13 cellular contexts compared by ENCODE assay signal in the genomic region with DNA sequence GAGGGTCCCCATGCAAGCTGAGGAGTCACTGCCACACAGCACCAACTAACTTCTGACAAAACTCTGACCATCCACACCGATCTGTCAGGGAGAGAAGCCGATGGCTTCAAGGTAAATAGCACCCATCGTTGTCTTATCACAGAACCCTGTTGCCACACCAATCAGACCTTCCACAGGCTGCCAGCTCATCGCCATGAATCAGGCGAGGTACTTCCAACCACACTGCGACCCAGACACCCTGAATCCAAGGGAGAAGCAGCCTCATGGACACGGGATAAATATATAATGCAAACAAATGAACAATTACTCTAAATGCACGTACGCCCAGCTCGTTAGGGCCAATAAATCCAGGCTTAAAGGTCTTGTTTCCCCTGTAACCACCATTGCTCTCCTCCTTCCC. TPM values are rescaled to one million over a fixed set of nuclear protein-coding genes. Genes with fewer than 3 reads are reported as not detected.
DNase-seq lines count a peak whose midpoint lies in the region; ATAC-seq and TF ChIP-seq lines count a peak whose summit lies in the region.
"Had no signal": no experiment of that assay in that cellular context is flagged by ENCODE, and none has a peak within 500 bp of the region (broad histone marks: within the 10 kb centered on the region; RNA-seq: fewer than 3 reads in every experiment).

No MANE protein-coding gene starts in this region.

- peaks cover 98% of the 10 kb centered on the region for H3K4me1 Mint-ChIP-seq in activated T-cell treated with anti-CD3 and anti-CD28 coated beads, Interleukin-2, amount 50 U/mL, for 72 hours (ENCODE audit: low read depth)
- H3K4me1 Mint-ChIP-seq in activated T-cell treated with anti-CD3 and anti-CD28 coated beads, Interleukin-2, amount 50 U/mL, for 4 hours (ENCODE audit: low read depth) = peaks cover 91% of the 10 kb centered on the region
- H3K4me1 Mint-ChIP-seq in central memory CD8-positive, alpha-beta T cell = peaks cover 77% of the 10 kb centered on the region
- H3K4me1 Mint-ChIP-seq in activated CD8-positive, alpha-beta memory T cell treated with anti-CD3 and anti-CD28 coated beads, Interleukin-2, amount 10 ng/mL, durations not matched to agents 7 days and 5 days = peaks cover 78% of the 10 kb centered on the region

- no peak overlapping the region for H3K4me3 ChIP-seq in sigmoid colon
- H3K4me3 ChIP-seq in MG63 = no peak overlapping the region

- intact Hi-C loops in sigmoid colon (cut with DNase I) = no loop called here

- WGBS in sigmoid colon, 2 donors = 20 to 66% methylated on average over 10 of the region's 10 CpGs

- H3K4me3 Mint-ChIP-seq in activated T-cell treated with anti-CD3 and anti-CD28 coated beads, Interleukin-2, amount 50 U/mL, for 72 hours = no peak overlapping the region
- H3K4me3 Mint-ChIP-seq in activated T-cell treated with anti-CD3 and anti-CD28 coated beads, Interleukin-2, amount 50 U/mL, for 4 hours = no peak overlapping the region
- H3K4me3 Mint-ChIP-seq in central memory CD8-positive, alpha-beta T cell = peak overlapping the region; percentile 31
- H3K4me3 Mint-ChIP-seq in activated CD8-positive, alpha-beta memory T cell treated with anti-CD3 and anti-CD28 coated beads, Interleukin-2, amount 10 ng/mL, durations not matched to agents 7 days and 5 days = no peak overlapping the region
- H3K4me3 Mint-ChIP-seq: activated CD4-positive, alpha-beta T cell treated with anti-CD3 and anti-CD28 coated beads for 36 hours; memory B cell had no signal

- H3K27me3 ChIP-seq in sigmoid colon (no peaks in the 10 kb centered on the region), MG63 (no peaks in the 10 kb centered on the region)

- no peaks in the 10 kb centered on the region for H3K36me3 Mint-ChIP-seq in activated T-cell treated with anti-CD3 and anti-CD28 coated beads, Interleukin-2, amount 50 U/mL, for 72 hours (ENCODE audit: insufficient read depth in 2 of 2)
- peaks cover 6% of the 10 kb centered on the region for H3K36me3 Mint-ChIP-seq in activated T-cell treated with anti-CD3 and anti-CD28 coated beads, Interleukin-2, amount 50 U/mL, for 4 hours (ENCODE audit: insufficient read depth)
- peaks cover 11% of the 10 kb centered on the region for H3K36me3 Mint-ChIP-seq in central memory CD8-positive, alpha-beta T cell (ENCODE audit: insufficient read depth)
- peaks cover 10% of the 10 kb centered on the region for H3K36me3 Mint-ChIP-seq in activated CD8-positive, alpha-beta memory T cell treated with anti-CD3 and anti-CD28 coated beads, Interleukin-2, amount 10 ng/mL, durations not matched to agents 7 days and 5 days

- DNase-seq in activated T-cell treated with anti-CD3 and anti-CD28 coated beads, Interleukin-2, amount 50 U/mL, for 72 hours = no peak
- no peak for DNase-seq in activated T-cell treated with anti-CD3 and anti-CD28 coated beads, Interleukin-2, amount 50 U/mL, for 4 hours
- peak; percentile 63 to 88 for DNase-seq in NCI-H2081 (lab: John Stamatoyannopoulos, UW)
- no peak for DNase-seq in central memory CD8-positive, alpha-beta T cell (ENCODE audit: low spot score in 2 of 2)
- no peak for DNase-seq in sigmoid colon
- no peak for DNase-seq in activated CD8-positive, alpha-beta memory T cell treated with anti-CD3 and anti-CD28 coated beads, Interleukin-2, amount 10 ng/mL, durations not matched to agents 7 days and 5 days
- no peak for DNase-seq in MG63
- DNase-seq: activated CD4-positive, alpha-beta T cell treated with anti-CD3 and anti-CD28 coated beads for 36 hours; hypothalamus; NCI-H187; stimulated activated CD8-positive, alpha-beta memory T cell treated with anti-CD3 and anti-CD28 coated beads, Interleukin-4, amount 100 ng/mL, for 48 hours had no signal

- peak overlapping the region; percentile 52 to 92 (median 88) for H3K27ac ChIP-seq in sigmoid colon

- peak overlapping the region; percentile 42 for H3K27ac Mint-ChIP-seq in activated T-cell treated with anti-CD3 and anti-CD28 coated beads, Interleukin-2, amount 50 U/mL, for 72 hours
- no peak overlapping the region for H3K27ac Mint-ChIP-seq in central memory CD8-positive, alpha-beta T cell (ENCODE audit: low read depth)
- H3K27ac Mint-ChIP-seq in activated CD8-positive, alpha-beta memory T cell treated with anti-CD3 and anti-CD28 coated beads, Interleukin-2, amount 10 ng/mL, durations not matched to agents 7 days and 5 days = no peak overlapping the region

- TF ChIP-seq CTCF in sigmoid colon (IDR thresholded peaks at IDR 0.05) = no peak

- H3K36me3 ChIP-seq in sigmoid colon (no peaks in the 10 kb centered on the region), MG63 (no peaks in the 10 kb centered on the region)

- no peaks in the 10 kb centered on the region for H3K27me3 Mint-ChIP-seq in activated T-cell treated with anti-CD3 and anti-CD28 coated beads, Interleukin-2, amount 50 U/mL, for 72 hours (ENCODE audit: low read depth)
- H3K27me3 Mint-ChIP-seq in activated T-cell treated with anti-CD3 and anti-CD28 coated beads, Interleukin-2, amount 50 U/mL, for 4 hours (ENCODE audit: low read depth) = no peaks in the 10 kb centered on the region
- H3K27me3 Mint-ChIP-seq in central memory CD8-positive, alpha-beta T cell = no peaks in the 10 kb centered on the region
- H3K27me3 Mint-ChIP-seq in activated CD8-positive, alpha-beta memory T cell treated with anti-CD3 and anti-CD28 coated beads, Interleukin-2, amount 10 ng/mL, durations not matched to agents 7 days and 5 days = no peaks in the 10 kb centered on the region
- H3K27me3 Mint-ChIP-seq: activated CD4-positive, alpha-beta T cell treated with anti-CD3 and anti-CD28 coated beads for 36 hours; memory B cell had no signal

- H3K9me3 Mint-ChIP-seq in activated T-cell treated with anti-CD3 and anti-CD28 coated beads, Interleukin-2, amount 50 U/mL, for 72 hours = no peaks in the 10 kb centered on the region
- no peaks in the 10 kb centered on the region for H3K9me3 Mint-ChIP-seq in activated T-cell treated with anti-CD3 and anti-CD28 coated beads, Interleukin-2, amount 50 U/mL, for 4 hours
- H3K9me3 Mint-ChIP-seq in central memory CD8-positive, alpha-beta T cell = no peaks in the 10 kb centered on the region
- H3K9me3 Mint-ChIP-seq in activated CD8-positive, alpha-beta memory T cell treated with anti-CD3 and anti-CD28 coated beads, Interleukin-2, amount 10 ng/mL, durations not matched to agents 7 days and 5 days (ENCODE audit: low read depth) = no peaks in the 10 kb centered on the region
- H3K9me3 Mint-ChIP-seq: memory B cell had no signal

- peaks cover 0 to 99% (median 81%) of the 10 kb centered on the region in 4 donors for H3K4me1 ChIP-seq in sigmoid colon

- no peak for TF ChIP-seq EP300 in sigmoid colon (IDR thresholded peaks at IDR 0.05)

- no peaks in the 10 kb centered on the region for H3K9me3 ChIP-seq in sigmoid colon
- H3K9me3 ChIP-seq in MG63 = no peaks in the 10 kb centered on the region

- ATAC-seq in activated T-cell treated with anti-CD3 and anti-CD28 coated beads, Interleukin-2, amount 50 U/mL, for 72 hours (replicated peaks in 1 of 2) = no peak
- no peak for ATAC-seq in activated T-cell treated with anti-CD3 and anti-CD28 coated beads, Interleukin-2, amount 50 U/mL, for 4 hours
- no peak for ATAC-seq in central memory CD8-positive, alpha-beta T cell (replicated peaks; ENCODE audit: extremely low read depth, poor library complexity, severe bottlenecking)
- ATAC-seq in GM21528 (IDR thresholded peaks at IDR 0.05; ENCODE audit: low FRiP score, unreplicated experiment) = no peak
- ATAC-seq in activated CD8-positive, alpha-beta memory T cell treated with anti-CD3 and anti-CD28 coated beads, Interleukin-2, amount 10 ng/mL, durations not matched to agents 7 days and 5 days = no peak
- ATAC-seq: activated CD4-positive, alpha-beta T cell treated with anti-CD3 and anti-CD28 coated beads for 36 hours had no signal

- TF ChIP-seq POLR2A in sigmoid colon (IDR thresholded peaks at IDR 0.05) = no peak

- CTCF ChIA-PET in activated CD8-positive, alpha-beta memory T cell treated with anti-CD3 and anti-CD28 coated beads, Interleukin-2, amount 10 ng/mL, durations not matched to agents 7 days and 5 days (lab: Charles Lee) = interaction anchor here (4.6 kb wide), 1 partner anchor 11 kb away, joined by 23 read pairs; no protein-coding TSS in a partner anchor

RNA-seq across cellular contexts. Expression of a gene that starts 20.8 kb away (rescaled TPM):
- total RNA-seq in activated T-cell treated with anti-CD3 and anti-CD28 coated beads, Interleukin-2, amount 50 U/mL, for 72 hours = 100 to 1,000 TPM in 1 of 2 donors, 10 to 100 TPM in 1; 89.2 to 108 TPM
- total RNA-seq in activated T-cell treated with anti-CD3 and anti-CD28 coated beads, Interleukin-2, amount 50 U/mL, for 4 hours = 100 to 1,000 TPM; 101 to 104 (median 103) TPM
- total RNA-seq in sigmoid colon = 10 to 100 TPM; 63.1 to 86.4 (median 82.7) TPM
- polyA plus RNA-seq in sigmoid colon = 10 to 100 TPM; 27.0 to 47.5 (median 27.6) TPM
- 100 to 1,000 TPM in 1 of 2 experiments, 10 to 100 TPM in 1; 97.8 to 108 TPM for total RNA-seq in activated CD8-positive, alpha-beta memory T cell treated with anti-CD3 and anti-CD28 coated beads, Interleukin-2, amount 10 ng/mL, durations not matched to agents 7 days and 5 days
- total RNA-seq in MG63 (2014; rRNA removed; shearing (Covaris generic); ENCODE audit: low replicate concordance) = 43.4 and 54.4 TPM in 2 replicates

RNA-seq across cellular contexts. Expression of a gene that starts 43.1 kb away (rescaled TPM):
- 10 to 100 TPM; 12.9 to 20.9 TPM for total RNA-seq in activated T-cell treated with anti-CD3 and anti-CD28 coated beads, Interleukin-2, amount 50 U/mL, for 72 hours
- 1 to 10 TPM; 1.6 to 3.7 (median 2.7) TPM for total RNA-seq in activated T-cell treated with anti-CD3 and anti-CD28 coated beads, Interleukin-2, amount 50 U/mL, for 4 hours
- total RNA-seq in sigmoid colon = 10 to 100 TPM in 2 of 4 donors, 1 to 10 TPM in 2; 4.9 to 18.6 (median 9.7) TPM
- 10 to 100 TPM in 1 of 3 donors, 1 to 10 TPM in 2; 3.6 to 13.7 (median 3.7) TPM for polyA plus RNA-seq in sigmoid colon
- total RNA-seq in activated CD8-positive, alpha-beta memory T cell treated with anti-CD3 and anti-CD28 coated beads, Interleukin-2, amount 10 ng/mL, durations not matched to agents 7 days and 5 days = 10 to 100 TPM in 1 of 2 experiments, 1 to 10 TPM in 1; 7.3 to 11.7 TPM
- total RNA-seq in MG63 (2014; rRNA removed; shearing (Covaris generic); ENCODE audit: low replicate concordance) = 0.30 and 0.36 TPM in 2 replicates

RNA-seq across cellular contexts. Expression of a gene that starts 52.5 kb away (rescaled TPM):
- 10 to 100 TPM in 1 of 2 donors, 1 to 10 TPM in 1; 8.7 to 10.5 TPM for total RNA-seq in activated T-cell treated with anti-CD3 and anti-CD28 coated beads, Interleukin-2, amount 50 U/mL, for 72 hours
- total RNA-seq in activated T-cell treated with anti-CD3 and anti-CD28 coated beads, Interleukin-2, amount 50 U/mL, for 4 hours = 1 to 10 TPM; 1.3 to 1.8 (median 1.7) TPM
- 10 to 100 TPM in 1 of 4 donors, 1 to 10 TPM in 3; 6.1 to 14.4 (median 8.1) TPM for total RNA-seq in sigmoid colon
- polyA plus RNA-seq in sigmoid colon = 1 to 10 TPM; 1.6 to 6.4 (median 2.4) TPM
- total RNA-seq in activated CD8-positive, alpha-beta memory T cell treated with anti-CD3 and anti-CD28 coated beads, Interleukin-2, amount 10 ng/mL, durations not matched to agents 7 days and 5 days = 1 to 10 TPM; 5.1 to 7.0 TPM
- total RNA-seq in MG63 (2014; rRNA removed; shearing (Covaris generic); ENCODE audit: low replicate concordance) = 1.8 and 4.5 TPM in 2 replicates

RNA-seq across cellular contexts. Expression of a gene that starts 53.5 kb away (rescaled TPM):
- 100 to 1,000 TPM; 158 to 174 TPM for total RNA-seq in activated T-cell treated with anti-CD3 and anti-CD28 coated beads, Interleukin-2, amount 50 U/mL, for 72 hours
- 100 to 1,000 TPM; 282 to 293 (median 292) TPM for total RNA-seq in activated T-cell treated with anti-CD3 and anti-CD28 coated beads, Interleukin-2, amount 50 U/mL, for 4 hours
- 100 to 1,000 TPM; 242 to 447 (median 353) TPM for total RNA-seq in sigmoid colon
- polyA plus RNA-seq in sigmoid colon = 100 to 1,000 TPM; 363 to 450 (median 395) TPM
- total RNA-seq in activated CD8-positive, alpha-beta memory T cell treated with anti-CD3 and anti-CD28 coated beads, Interleukin-2, amount 10 ng/mL, durations not matched to agents 7 days and 5 days = 100 to 1,000 TPM; 214 to 217 TPM
- 105 and 257 TPM in 2 replicates for total RNA-seq in MG63 (2014; rRNA removed; shearing (Covaris generic); ENCODE audit: low replicate concordance)

Comparison
In these comparisons a context has a peak if more than half of its experiments do, and no peak if none do; other contexts are left out.
1. DNase-seq: peak in NCI-H2081 (2 of 2); none in activated T-cell treated with anti-CD3 and anti-CD28 coated beads, Interleukin-2, amount 50 U/mL, for 72 hours (0 of 2), activated T-cell treated with anti-CD3 and anti-CD28 coated beads, Interleukin-2, amount 50 U/mL, for 4 hours (single experiment), central memory CD8-positive, alpha-beta T cell (0 of 2), sigmoid colon (single experiment), activated CD8-positive, alpha-beta memory T cell treated with anti-CD3 and anti-CD28 coated beads, Interleukin-2, amount 10 ng/mL, durations not matched to agents 7 days and 5 days (single experiment) and MG63 (single experiment).